Comparison of ENCODE assay signal across 1 cellular context in genomic region chr22:37686002-37686982, GRCh38.
TF ChIP-seq lines count a peak whose summit lies in the region.

Gene NOL12 (plus strand): TSS chr22:37686343. CDS start chr22:37686393, 50 bp downstream.

TF ChIP-seq in GM12878, 131 proteins besides CTCF, POLR2A, EP300 and RAD21 (continued from another document):
- TF ChIP-seq, protein P1, sequence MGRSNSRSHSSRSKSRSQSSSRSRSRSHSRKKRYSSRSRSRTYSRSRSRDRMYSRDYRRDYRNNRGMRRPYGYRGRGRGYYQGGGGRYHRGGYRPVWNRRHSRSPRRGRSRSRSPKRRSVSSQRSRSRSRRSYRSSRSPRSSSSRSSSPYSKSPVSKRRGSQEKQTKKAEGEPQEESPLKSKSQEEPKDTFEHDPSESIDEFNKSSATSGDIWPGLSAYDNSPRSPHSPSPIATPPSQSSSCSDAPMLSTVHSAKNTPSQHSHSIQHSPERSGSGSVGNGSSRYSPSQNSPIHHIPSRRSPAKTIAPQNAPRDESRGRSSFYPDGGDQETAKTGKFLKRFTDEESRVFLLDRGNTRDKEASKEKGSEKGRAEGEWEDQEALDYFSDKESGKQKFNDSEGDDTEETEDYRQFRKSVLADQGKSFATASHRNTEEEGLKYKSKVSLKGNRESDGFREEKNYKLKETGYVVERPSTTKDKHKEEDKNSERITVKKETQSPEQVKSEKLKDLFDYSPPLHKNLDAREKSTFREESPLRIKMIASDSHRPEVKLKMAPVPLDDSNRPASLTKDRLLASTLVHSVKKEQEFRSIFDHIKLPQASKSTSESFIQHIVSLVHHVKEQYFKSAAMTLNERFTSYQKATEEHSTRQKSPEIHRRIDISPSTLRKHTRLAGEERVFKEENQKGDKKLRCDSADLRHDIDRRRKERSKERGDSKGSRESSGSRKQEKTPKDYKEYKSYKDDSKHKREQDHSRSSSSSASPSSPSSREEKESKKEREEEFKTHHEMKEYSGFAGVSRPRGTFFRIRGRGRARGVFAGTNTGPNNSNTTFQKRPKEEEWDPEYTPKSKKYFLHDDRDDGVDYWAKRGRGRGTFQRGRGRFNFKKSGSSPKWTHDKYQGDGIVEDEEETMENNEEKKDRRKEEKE (IDR thresholded peaks at IDR 0.05) = no peak
- peak; percentile 94 for TF ChIP-seq ZBTB11 (CRISPR knock-in tag; IDR thresholded peaks at IDR 0.05)
- TF ChIP-seq, protein P2, sequence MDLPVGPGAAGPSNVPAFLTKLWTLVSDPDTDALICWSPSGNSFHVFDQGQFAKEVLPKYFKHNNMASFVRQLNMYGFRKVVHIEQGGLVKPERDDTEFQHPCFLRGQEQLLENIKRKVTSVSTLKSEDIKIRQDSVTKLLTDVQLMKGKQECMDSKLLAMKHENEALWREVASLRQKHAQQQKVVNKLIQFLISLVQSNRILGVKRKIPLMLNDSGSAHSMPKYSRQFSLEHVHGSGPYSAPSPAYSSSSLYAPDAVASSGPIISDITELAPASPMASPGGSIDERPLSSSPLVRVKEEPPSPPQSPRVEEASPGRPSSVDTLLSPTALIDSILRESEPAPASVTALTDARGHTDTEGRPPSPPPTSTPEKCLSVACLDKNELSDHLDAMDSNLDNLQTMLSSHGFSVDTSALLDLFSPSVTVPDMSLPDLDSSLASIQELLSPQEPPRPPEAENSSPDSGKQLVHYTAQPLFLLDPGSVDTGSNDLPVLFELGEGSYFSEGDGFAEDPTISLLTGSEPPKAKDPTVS (IDR thresholded peaks at IDR 0.05; ENCODE audit: low read depth, low read length) = no peak
- no peak for TF ChIP-seq IRF5 (IDR thresholded peaks at IDR 0.05; ENCODE audit: borderline replicate concordance)
- TF ChIP-seq TAF1 (IDR thresholded peaks at IDR 0.05; ENCODE audit: borderline replicate concordance, low read depth, low read length) = peak; percentile 84; the same call in 1 of the 2 replicates
- TF ChIP-seq CREM (IDR thresholded peaks at IDR 0.05; ENCODE audit: low read depth) = peak; percentile 74; the same call in 1 of the 2 replicates
- TF ChIP-seq FOXM1 (IDR thresholded peaks at IDR 0.05; ENCODE audit: low read depth, low read length) = no peak
- no peak; the same call in 1 of the 2 replicates for TF ChIP-seq NR2C1 (IDR thresholded peaks at IDR 0.05)
